19 cellular contexts compared by ENCODE assay signal in genomic region chr1:197027359-197027758, GRCh38. TPM values are rescaled to one million over a fixed set of nuclear protein-coding genes. Genes with fewer than 3 reads are reported as not detected.
DNase-seq lines count a peak whose midpoint lies in the region; ATAC-seq and TF ChIP-seq lines count a peak whose summit lies in the region.
"Had no signal": no experiment of that assay in that cellular context is flagged by ENCODE, and none has a peak within 500 bp of the region (broad histone marks: within the 10 kb centered on the region; RNA-seq: fewer than 3 reads in every experiment).

No MANE protein-coding gene starts in this region.

- no peak overlapping the region; the same call in 1 of the 2 replicates for H3K4me2 ChIP-seq in PC-9

- H3K9me3 ChIP-seq in PC-9 (ENCODE audit: insufficient read depth, low read depth): no peaks in the 10 kb centered on the region; the same call in 1 of the 2 replicates
- H3K9me3 ChIP-seq: Caco-2 had no signal

- no peak overlapping the region for H3K4me3 ChIP-seq in PC-9
- H3K4me3 ChIP-seq: GM23248 had no signal

- in situ Hi-C loops in Caki2 (cut with HindIII; ENCODE audit: low pct_unique_long_range_greater_than_20kb, low sequenced_read_pairs) (no loop called here), ACHN (cut with HindIII; ENCODE audit: low pct_ligation_motif_present, low pct_unique_long_range_greater_than_20kb, low sequenced_read_pairs) (no loop called here)

- no peak overlapping the region for H3K27ac ChIP-seq in PC-9
- H3K27ac ChIP-seq: GM23248, RWPE1 had no signal

- no peaks in the 10 kb centered on the region for H3K9me2 ChIP-seq in PC-9 (ENCODE audit: insufficient read depth)

- no peaks in the 10 kb centered on the region for H3F3A ChIP-seq in PC-9 (ENCODE audit: insufficient read depth, low read depth)

- H2AFZ ChIP-seq in PC-9: no peak overlapping the region
- H2AFZ ChIP-seq: GM23248 had no signal

- BruUV-seq in PC-9 (replicated peaks; lab: Mats Ljungman, UMichigan): no TSS peak

- POLR2A ChIA-PET in PC-9 (lab: Charles Lee; ENCODE audit: unreplicated experiment): interaction anchor here (0.5 kb wide), 1 partner anchor 117 kb away, joined by 3 read pairs; no protein-coding TSS in a partner anchor

- H4K20me1 ChIP-seq in PC-9 (ENCODE audit: insufficient read depth): no peaks in the 10 kb centered on the region

- H3K36me3 ChIP-seq in PC-9 (ENCODE audit: low read depth): no peaks in the 10 kb centered on the region

- no peaks in the 10 kb centered on the region for H3K79me2 ChIP-seq in PC-9 (ENCODE audit: low read depth)

- peaks cover 24% of the 10 kb centered on the region for H3K4me1 ChIP-seq in PC-9 (replicated peaks; ENCODE audit: insufficient read depth)
- H3K4me1 ChIP-seq: Caco-2 had no signal

- no peak for TF ChIP-seq CTCF in PC-9 (conservative IDR thresholded peaks at IDR 0.05)

- intact Hi-C loops in PC-9 (cut with micrococcal nuclease; ENCODE audit: unreplicated experiment): no loop called here

- H3K27me3 ChIP-seq in PC-9 (ENCODE audit: insufficient read depth, low read depth): no peaks in the 10 kb centered on the region

- DNase-seq in Caki2 (ENCODE audit: low read depth) (peak; percentile 51), H4 (ENCODE audit: low spot score) (peak; percentile 9), PC-9 (peak; percentile 47 to 60), iris pigment epithelial cell (ENCODE audit: low read depth) (peak; percentile 7), ACHN (no peak), amniotic stem cell (lab: John Stamatoyannopoulos, UW) (no peak)
- DNase-seq: AML-193, Caco-2, DMS79, GM23248, MV-4-11, NCI-H1417, NCI-H187 treated with DMSO at 0.1 percent for 48 hours, NCI-H345, OCI-M1, SW 1271 had no signal

- CTCF ChIA-PET in PC-9 (lab: Charles Lee): interaction anchor here (0.6 kb wide), 1 partner anchor 288 kb away, joined by 3 read pairs; no protein-coding TSS in a partner anchor

- no peak for ATAC-seq in GM18867 (IDR thresholded peaks at IDR 0.05; ENCODE audit: unreplicated experiment)

RNA-seq across cellular contexts. Expression of gene F13B, which starts 39.7 kb away (rescaled TPM):
- total RNA-seq in Caki2 (2014; rRNA removed; shearing (Covaris generic); ENCODE audit: low replicate concordance): not detected in 2 replicates
- total RNA-seq in H4 (2014; rRNA removed; shearing (Covaris generic)): not detected in 2 replicates
- not detected in 2 replicates for total RNA-seq in PC-9 (2021)
- total RNA-seq: Caco-2, GM23248, SK-MEL-5 had no signal

RNA-seq across cellular contexts. Expression of gene CFHR5, which starts 50.0 kb away (rescaled TPM):
- total RNA-seq in Caki2 (2014; rRNA removed; shearing (Covaris generic); ENCODE audit: low replicate concordance): not detected in 2 replicates
- not detected in 2 replicates for total RNA-seq in H4 (2014; rRNA removed; shearing (Covaris generic))
- not detected in 2 replicates for total RNA-seq in PC-9 (2021)
- total RNA-seq: Caco-2, GM23248, SK-MEL-5 had no signal

Comparison
In these comparisons a context has a peak if more than half of its experiments do, and no peak if none do; other contexts are left out.
1. DNase-seq: peak in Caki2 (single experiment), H4 (single experiment), PC-9 (2 of 2) and iris pigment epithelial cell (single experiment); none in ACHN (single experiment) and amniotic stem cell (single experiment).